In genomic region chr19:33705090-33705847, GRCh38 we compare ENCODE assay signal across 23 cellular contexts.
DNase-seq lines count a peak whose midpoint lies in the region; ATAC-seq and TF ChIP-seq lines count a peak whose summit lies in the region.
"Had no signal": no experiment of that assay in that cellular context is flagged by ENCODE, and none has a peak within 500 bp of the region (broad histone marks: within the 10 kb centered on the region; RNA-seq: fewer than 3 reads in every experiment).

No MANE protein-coding gene starts in this region.

- 77% methylated on average over 9 to 11 of the region's 11 CpGs for WGBS in lower leg skin, 2 donors

- H3K4me2 ChIP-seq in OCI-LY7 (ENCODE audit: low read length), result no peak overlapping the region
- H3K4me2 ChIP-seq: smooth muscle cell had no signal

- intact Hi-C loops in Right ventricle myocardium inferior (cut with DNase I) (no loop called here), Right ventricle myocardium superior (cut with DNase I) (no loop called here), OCI-LY7 (cut with micrococcal nuclease; ENCODE audit: unreplicated experiment) (no loop called here), upper lobe of right lung (cut with DNase I) (no loop called here), lower leg skin (cut with DNase I; ENCODE audit: low total_unique reads) (no loop called here)

- H3K79me2 ChIP-seq in OCI-LY7 (ENCODE audit: insufficient read depth, low read depth, low read length), result no peaks in the 10 kb centered on the region

- H3K4me1 ChIP-seq in OCI-LY7 (ENCODE audit: insufficient read depth, low read length, poor library complexity, severe bottlenecking), result no peaks in the 10 kb centered on the region
- no peaks in the 10 kb centered on the region for H3K4me1 ChIP-seq in upper lobe of right lung
- no peaks in the 10 kb centered on the region for H3K4me1 ChIP-seq in SJCRH30
- H3K4me1 ChIP-seq: heart right ventricle, psoas muscle had no signal

- H4K20me1 ChIP-seq in OCI-LY7 (ENCODE audit: insufficient read depth, low read length), result 0 out of 2 replicates have a peak, but pooled peaks cover 3% of the 10 kb centered on the region

- H3K4me3 ChIP-seq in OCI-LY7 (ENCODE audit: low read depth, low read length, poor library complexity, severe bottlenecking) (no peak overlapping the region), upper lobe of right lung (no peak overlapping the region), lower leg skin (ENCODE audit: low read depth, poor library complexity, severe bottlenecking) (no peak overlapping the region), SJCRH30 (no peak overlapping the region)
- H3K4me3 ChIP-seq: cardiac muscle cell, heart right ventricle, psoas muscle, smooth muscle cell had no signal

- H3K9me3 ChIP-seq in OCI-LY7 (ENCODE audit: low read length) (no peaks in the 10 kb centered on the region), upper lobe of right lung (no peaks in the 10 kb centered on the region), SJCRH30 (replicated peaks) (0 out of 2 replicates have a peak, but pooled peaks cover 3% of the 10 kb centered on the region)
- H3K9me3 ChIP-seq: psoas muscle had no signal

- H2AFZ ChIP-seq in OCI-LY7 (ENCODE audit: low read length), result no peak overlapping the region

- DNase-seq in Right ventricle myocardium inferior (ENCODE audit: missing footprints), result peak; percentile 43
- DNase-seq in Right ventricle myocardium superior, result no peak
- no peak for DNase-seq in OCI-LY7 (ENCODE audit: low spot score)
- DNase-seq in iPS-NIHi11 (ENCODE audit: low spot score), result peak; percentile 57
- DNase-seq in upper lobe of right lung, result peak; percentile 46
- DNase-seq in lower leg skin (ENCODE audit: low spot score in 2 of 2), result no peak
- no peak for DNase-seq in SJCRH30
- DNase-seq in globus pallidus (ENCODE audit: low spot score), result no peak
- DNase-seq: activated CD8-positive, alpha-beta memory T cell treated with anti-CD3 and anti-CD28 coated beads for 24 hours; activated naive CD4-positive, alpha-beta T cell treated with Interleukin-2 at 50 U/mL for 16 hours; activated T-cell treated with anti-CD3 and anti-CD28 coated beads, Interleukin-2, amount 50 U/mL, for 24 hours; amygdala; COR-L47; heart right ventricle; immature natural killer cell; KBM-7; NCI-H524; psoas muscle; stimulated activated CD4-positive, alpha-beta T cell treated with anti-CD3 and anti-CD28 coated beads, Interleukin-2, amount 100 ng/mL, for 48 hours; stimulated activated naive CD4-positive, alpha-beta T cell had no signal

- POLR2A ChIA-PET in OCI-LY7 (lab: Charles Lee), result no interaction called here

- CTCF ChIA-PET in OCI-LY7 (lab: Charles Lee; ENCODE audit: unreplicated experiment), result no interaction called here

- no peaks in the 10 kb centered on the region for H3K9me2 ChIP-seq in OCI-LY7 (ENCODE audit: insufficient read depth, low read length)

- ATAC-seq in Right ventricle myocardium inferior, result no peak
- ATAC-seq in Right ventricle myocardium superior (ENCODE audit: poor library complexity), result no peak
- ATAC-seq in upper lobe of right lung, result no peak
- ATAC-seq: psoas muscle had no signal

- H3K36me3 ChIP-seq in OCI-LY7 (ENCODE audit: insufficient read depth, low read length) (no peaks in the 10 kb centered on the region), upper lobe of right lung (no peaks in the 10 kb centered on the region), SJCRH30 (no peaks in the 10 kb centered on the region)
- H3K36me3 ChIP-seq: cardiac muscle cell, heart right ventricle had no signal

- TF ChIP-seq CTCF in OCI-LY7 (conservative IDR thresholded peaks at IDR 0.05; ENCODE audit: low read length), result 0 out of 2 replicates have a peak, but pooled peaks have one; percentile 22
- TF ChIP-seq CTCF in upper lobe of right lung (IDR thresholded peaks at IDR 0.05), result no peak
- no peak for TF ChIP-seq CTCF in lower leg skin (IDR thresholded peaks at IDR 0.05)

- H3K27me3 ChIP-seq in upper lobe of right lung (no peaks in the 10 kb centered on the region), SJCRH30 (no peaks in the 10 kb centered on the region)
- H3K27me3 ChIP-seq: cardiac muscle cell had no signal

- TF ChIP-seq POLR2A in lower leg skin (IDR thresholded peaks at IDR 0.05), result no peak

- no TSS peak for BruUV-seq in OCI-LY7 (replicated peaks; lab: Mats Ljungman, UMichigan)

- H3K27ac ChIP-seq in OCI-LY7 (ENCODE audit: low read depth, low read length, poor library complexity, severe bottlenecking), result no peak overlapping the region
- no peak overlapping the region for H3K27ac ChIP-seq in upper lobe of right lung
- no peak overlapping the region for H3K27ac ChIP-seq in SJCRH30
- H3K27ac ChIP-seq: cardiac muscle cell, heart right ventricle, psoas muscle, RWPE1 had no signal

Comparison
In these comparisons a context has a peak if more than half of its experiments do, and no peak if none do; other contexts are left out.
1. DNase-seq: peak in Right ventricle myocardium inferior (single experiment), iPS-NIHi11 (single experiment) and upper lobe of right lung (single experiment); none in Right ventricle myocardium superior (single experiment), OCI-LY7 (single experiment), lower leg skin (0 of 2), SJCRH30 (0 of 2) and globus pallidus (single experiment).